Comparison of ENCODE assay signal across 1 cellular context in the genomic region with DNA sequence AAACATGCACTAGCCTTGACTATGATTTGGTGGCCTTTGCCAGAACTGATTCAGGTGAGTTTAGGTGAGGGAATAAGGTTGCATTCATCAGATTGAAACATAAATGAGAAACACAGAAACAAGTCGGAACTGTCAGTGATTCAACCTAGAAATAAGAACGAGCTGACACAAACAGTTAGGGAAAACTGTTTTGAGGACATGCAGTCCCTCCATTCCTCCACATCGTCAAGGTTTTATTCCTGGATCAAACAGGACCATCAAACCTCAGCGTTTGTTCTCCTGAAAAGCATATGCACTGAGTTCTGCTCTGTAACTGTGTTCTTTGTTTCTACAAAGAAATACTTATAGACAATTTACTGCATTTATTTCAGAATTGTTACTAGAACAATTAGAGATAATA.
TF ChIP-seq lines count a peak whose summit lies in the region.

No MANE protein-coding gene starts in this region.

TF ChIP-seq in GM12878, 131 proteins besides CTCF, POLR2A, EP300 and RAD21 (continued from another document):
- TF ChIP-seq ZNF592 (IDR thresholded peaks at IDR 0.05) (no peak), RUNX3 (IDR thresholded peaks at IDR 0.05; ENCODE audit: low read length) (no peak), SIN3A (IDR thresholded peaks at IDR 0.05; ENCODE audit: low read depth, low read length) (no peak), CHD2 (IDR thresholded peaks at IDR 0.05; ENCODE audit: borderline replicate concordance, low read depth, low read length) (no peak)
TF ChIP-seq in GM12878: peak in this region for 0.
